ENCODE assay signal across 20 cellular contexts in the genomic region with DNA sequence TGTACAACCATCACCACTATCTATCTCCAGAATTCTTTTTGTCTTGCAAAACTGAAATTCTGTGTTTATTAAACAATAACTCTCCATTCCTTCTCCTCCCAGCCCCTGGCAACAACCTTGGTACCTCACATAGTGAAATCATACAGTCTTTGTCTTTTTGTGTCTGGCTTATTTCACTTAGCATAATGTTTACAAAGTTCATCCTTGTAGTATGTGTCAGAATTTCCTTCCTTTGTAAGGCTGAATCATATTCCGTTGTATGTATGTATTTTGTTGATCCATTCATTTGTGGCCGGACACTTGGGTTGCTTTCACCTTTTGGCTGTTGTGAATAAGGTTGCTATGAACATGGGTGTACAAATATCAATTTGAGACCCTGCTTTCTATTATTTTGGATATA.
A peak's percentile ranks its signal among the peaks of the same experiment; 100 is the strongest.
DNase-seq lines count a peak whose midpoint lies in the region; ATAC-seq and TF ChIP-seq lines count a peak whose summit lies in the region.
"Had no signal": no experiment of that assay in that cellular context is flagged by ENCODE, and none has a peak within 500 bp of the region (broad histone marks: within the 10 kb centered on the region; RNA-seq: fewer than 3 reads in every experiment).

No MANE protein-coding gene starts in this region.

- no peak overlapping the region for H3K4me3 ChIP-seq in cardiac fibroblast (replicated peaks in 1 of 2; ENCODE audit: low read depth in 2 of 2, low read length in 2 of 2)
- no peak overlapping the region for H3K4me3 ChIP-seq in fibroblast of pulmonary artery (replicated peaks; ENCODE audit: low read depth, low read length)
- H3K4me3 ChIP-seq: BLaER1 treated with 17β-estradiol and CSF1 and Interleukin-3, amounts not matched to agents 10 nM and 100 nM; HAP-1 had no signal

- intact Hi-C loops in cardiac septum (cut with DNase I) (no loop called here), left ventricle myocardium superior (cut with micrococcal nuclease) (no loop called here)

- no peak for ATAC-seq in left ventricle myocardium superior
- ATAC-seq in HG02981 (IDR thresholded peaks at IDR 0.05; ENCODE audit: unreplicated experiment) = no peak
- no peak for ATAC-seq in GM19463 (IDR thresholded peaks at IDR 0.05; ENCODE audit: unreplicated experiment)
- ATAC-seq: SK-N-SH treated with all-trans-retinoic acid at 6 μM for 48 hours had no signal

- no peak for TF ChIP-seq CTCF in cardiac fibroblast (IDR thresholded peaks at IDR 0.05; ENCODE audit: low read depth, low read length)
- TF ChIP-seq CTCF in fibroblast of pulmonary artery (IDR thresholded peaks at IDR 0.05; ENCODE audit: low read length, missing control alignments) = no peak

- DNase-seq in cardiac septum (ENCODE audit: low spot score) = peak; percentile 9
- DNase-seq in left ventricle myocardium superior = no peak
- DNase-seq in cardiac fibroblast (ENCODE audit: low read depth in 2 of 2) = peak; percentile 27 to 52
- DNase-seq in fibroblast of pulmonary artery (ENCODE audit: low read depth) = peak; percentile 57
- DNase-seq in pulmonary artery endothelial cell (ENCODE audit: low read depth, low spot score) = peak; percentile 73
- no peak for DNase-seq in NCI-H510A treated with DMSO at 0.1 percent for 48 hours (lab: John Stamatoyannopoulos, UW)
- DNase-seq: DMS79, Kasumi-1, MM.1S, NCI-H1048, NCI-H1436, NCI-H187 treated with DMSO at 0.1 percent for 48 hours, NCI-H2107, NCI-H446 treated with DMSO at 0.1 percent for 48 hours, SIG-M5 had no signal

Comparison
In these comparisons a context has a peak if more than half of its experiments do, and no peak if none do; other contexts are left out.
1. DNase-seq: peak in cardiac septum (single experiment), cardiac fibroblast (2 of 2), fibroblast of pulmonary artery (single experiment) and pulmonary artery endothelial cell (single experiment); none in left ventricle myocardium superior (single experiment) and NCI-H510A treated with DMSO at 0.1 percent for 48 hours (single experiment).